In genomic region chr4:3247399-3248177, GRCh38 we compare ENCODE assay signal across 16 cellular contexts. TPM values are rescaled to one million over a fixed set of nuclear protein-coding genes. Genes with fewer than 3 reads are reported as not detected.
DNase-seq lines count a peak whose midpoint lies in the region; ATAC-seq, FAIRE-seq and TF ChIP-seq lines count a peak whose summit lies in the region.
"Had no signal": no experiment of that assay in that cellular context is flagged by ENCODE, and none has a peak within 500 bp of the region (broad histone marks: within the 10 kb centered on the region; RNA-seq: fewer than 3 reads in every experiment).

No MANE protein-coding gene starts in this region.

- WGBS in right cardiac atrium, result 95% methylated on average over 21 of the region's 21 CpGs
- WGBS in K562 (ENCODE audit: insufficient coverage, low coverage, missing lambda C conversion rate), result 45% methylated on average over 20 of the region's 21 CpGs
- WGBS in neuronal stem cell (ENCODE audit: extremely low coverage in 2 of 2, insufficient read length in 2 of 2, insufficient replicate concordance in 1 of 2), 2 donors, result no CpG with 5 or more reads among the region's 21 CpGs

- no peaks in the 10 kb centered on the region for H3K79me2 ChIP-seq in K562 (ENCODE audit: control insufficient read depth, insufficient read depth, low read length)

- peak overlapping the region; percentile 30 for H2BK12ac ChIP-seq in neuronal stem cell (ENCODE audit: low read length)

- H4K20me1 ChIP-seq in K562 (replicated peaks; ENCODE audit: control insufficient read depth, insufficient read depth, low read length), result peaks cover 4% of the 10 kb centered on the region

- H3K4me3 Mint-ChIP-seq in activated T-cell treated with anti-CD3 and anti-CD28 coated beads, Interleukin-2, amount 50 U/mL, for 72 hours, result no peak overlapping the region
- H3K4me3 Mint-ChIP-seq: CD4-positive, alpha-beta memory T cell had no signal

- intact Hi-C loops in right cardiac atrium (cut with DNase I), result no loop called here
- intact Hi-C loops in left cardiac atrium (cut with DNase I), result no loop called here
- intact Hi-C loops in K562 (cut with micrococcal nuclease), result no loop called here

- H2BK5ac ChIP-seq in neuronal stem cell (ENCODE audit: low read length), result peak overlapping the region; percentile 66

- TF ChIP-seq POLR2A in K562 (conservative IDR thresholded peaks at IDR 0.05), result no peak

- H3K18ac ChIP-seq in neuronal stem cell (ENCODE audit: low read length), result peak overlapping the region; percentile 80

- H3K4me3 ChIP-seq in right cardiac atrium (ENCODE audit: low read length), result no peak overlapping the region
- no peak overlapping the region for H3K4me3 ChIP-seq in K562
- peak overlapping the region in 1 of 2 donors; percentile 7 for H3K4me3 ChIP-seq in neuronal stem cell (ENCODE audit: low read length in 2 of 2)

- H2BK120ac ChIP-seq in neuronal stem cell (ENCODE audit: low read depth, low read length), result no peak overlapping the region

- no peak overlapping the region for H4K91ac ChIP-seq in neuronal stem cell (ENCODE audit: low read depth, low read length, poor library complexity)

- H3K27me3 ChIP-seq in right cardiac atrium (ENCODE audit: control insufficient read depth, insufficient read depth), result no peaks in the 10 kb centered on the region
- peaks cover 0 to 5% of the 10 kb centered on the region in 2 experiments; a peak in 2 of 5 replicates for H3K27me3 ChIP-seq in K562 (ENCODE audit: control insufficient read depth in 2 of 2, insufficient read depth in 2 of 2, low read length in 2 of 2)
- H3K27me3 ChIP-seq in neuronal stem cell (ENCODE audit: control insufficient read depth in 3 of 3, insufficient read depth in 3 of 3, low read depth in 1 of 3, low read length in 3 of 3), result no peaks in the 10 kb centered on the region

- TF ChIP-seq CTCF in K562 (IDR thresholded peaks at IDR 0.05 in 2 of 3, conservative IDR thresholded peaks at IDR 0.05 in 1 of 3; ENCODE audit: insufficient read depth in 2 of 3, low read depth in 1 of 3, low read length in 3 of 3), result no peak

- H3K36me3 ChIP-seq in K562 (ENCODE audit: control insufficient read depth, insufficient read depth, low read length) (no peaks in the 10 kb centered on the region), neuronal stem cell (replicated peaks in 1 of 2; ENCODE audit: control insufficient read depth in 2 of 2, insufficient read depth in 2 of 2, low read length in 2 of 2) (peaks cover 2 to 16% of the 10 kb centered on the region in 2 donors)

- no peak overlapping the region for H3K27ac Mint-ChIP-seq in activated T-cell treated with anti-CD3 and anti-CD28 coated beads, Interleukin-2, amount 50 U/mL, for 72 hours
- H3K27ac Mint-ChIP-seq: CD4-positive, alpha-beta memory T cell had no signal

- TF ChIP-seq EP300 in K562 (IDR thresholded peaks at IDR 0.05; ENCODE audit: low read length), result no peak

- in situ Hi-C loops in K562 (cut with MboI), result no loop called here

- H3K9ac ChIP-seq in K562 (ENCODE audit: insufficient read depth in 1 of 2, low read depth in 2 of 2, low read length in 2 of 2) (peak overlapping the region in 1 of 2 experiments; percentile 35; a peak in 1 of 4 replicates), neuronal stem cell (ENCODE audit: low read depth, low read length, poor library complexity) (no peak overlapping the region)

- CTCF ChIA-PET in K562 (lab: Yijun Ruan, JAX; ENCODE audit: low intra/inter-chr PET ratio), result no interaction called here

- peaks cover 2% of the 10 kb centered on the region for H3K79me1 ChIP-seq in neuronal stem cell (ENCODE audit: low read depth, low read length)

- no TSS peak for BruUV-seq in K562 (replicated peaks; lab: Mats Ljungman, UMichigan)

- H3K14ac ChIP-seq in neuronal stem cell (ENCODE audit: low read length), result peak overlapping the region; percentile 94

- POLR2A ChIA-PET in K562 (lab: Yijun Ruan, JAX), result interaction anchor here (0.6 to 1.0 kb wide), 2 partner anchors 11 to 186 kb away, joined by 3 read pairs; no protein-coding TSS in a partner anchor

- H3K4me2 ChIP-seq in K562 (ENCODE audit: insufficient read depth, low read length) (no peak overlapping the region), neuronal stem cell (ENCODE audit: insufficient read depth, low read length, poor library complexity, severe bottlenecking) (no peak overlapping the region)

- H3K4me1 ChIP-seq in right cardiac atrium (ENCODE audit: control insufficient read depth, insufficient read depth, low read length) (no peaks in the 10 kb centered on the region), K562 (replicated peaks in 1 of 2; ENCODE audit: control insufficient read depth in 2 of 2, insufficient read depth in 2 of 2, low read length in 2 of 2) (peaks cover 4 to 64% of the 10 kb centered on the region in 2 experiments; a peak in 4 of 5 replicates), neuronal stem cell (ENCODE audit: control insufficient read depth in 2 of 2, insufficient read depth in 1 of 2, low read depth in 1 of 2, low read length in 2 of 2) (peaks cover 0 to 12% of the 10 kb centered on the region in 2 donors)

- FAIRE-seq in K562 (lab: Jason Lieb, UNC), result no peak
- FAIRE-seq: G401.6, H54, HTR-8/SVneo had no signal

- H2AFZ ChIP-seq in K562 (ENCODE audit: low read depth, low read length) (no peak overlapping the region), neuronal stem cell (ENCODE audit: low read length) (no peak overlapping the region)

- peak overlapping the region; percentile 97 for H2AK5ac ChIP-seq in neuronal stem cell (ENCODE audit: low read depth, low read length)

- TF ChIP-seq RAD21 in K562 (CRISPR knock-in tag; conservative IDR thresholded peaks at IDR 0.05 in 1 of 2, IDR thresholded peaks at IDR 0.05 in 1 of 2), result no peak

- DNase-seq in right cardiac atrium (peak in 2 of 3 donors; percentile 22 to 42), left cardiac atrium (no peak), K562 (ENCODE audit: extremely low read depth in 1 of 4, low spot score in 3 of 4) (no peak), neuronal stem cell (ENCODE audit: low spot score) (no peak)
- no peak for DNase-seq in activated T-cell treated with anti-CD3 and anti-CD28 coated beads, Interleukin-2, amount 50 U/mL, for 72 hours
- DNase-seq: ACHN; CD4-positive, alpha-beta memory T cell; DMS79 treated with DMSO at 0.1 percent for 48 hours; EL; Karpas-422 had no signal

- H3K36me3 Mint-ChIP-seq in activated T-cell treated with anti-CD3 and anti-CD28 coated beads, Interleukin-2, amount 50 U/mL, for 72 hours (ENCODE audit: insufficient read depth in 2 of 2), result no peaks in the 10 kb centered on the region

- peaks cover 14% of the 10 kb centered on the region for H3K4me1 Mint-ChIP-seq in activated T-cell treated with anti-CD3 and anti-CD28 coated beads, Interleukin-2, amount 50 U/mL, for 72 hours (ENCODE audit: low read depth)

- H3K4ac ChIP-seq in neuronal stem cell (ENCODE audit: low read length), result peak overlapping the region; percentile 10

- H3K9me1 ChIP-seq in K562 (ENCODE audit: control insufficient read depth, insufficient read depth, low read length), result no peaks in the 10 kb centered on the region

- no peak overlapping the region for H2BK15ac ChIP-seq in neuronal stem cell (ENCODE audit: low read length)

- H3K27ac ChIP-seq in right cardiac atrium (ENCODE audit: low read length) (no peak overlapping the region), K562 (ENCODE audit: extremely low read depth, low read depth, low read length) (no peak overlapping the region), neuronal stem cell (replicated peaks; ENCODE audit: low read length) (no peak overlapping the region)
- H3K27ac ChIP-seq: C4-2B had no signal

- H4K8ac ChIP-seq in neuronal stem cell (ENCODE audit: low read depth, low read length), result no peak overlapping the region

- H3K9me3 Mint-ChIP-seq in activated T-cell treated with anti-CD3 and anti-CD28 coated beads, Interleukin-2, amount 50 U/mL, for 72 hours, result no peaks in the 10 kb centered on the region
- H3K9me3 Mint-ChIP-seq: CD4-positive, alpha-beta memory T cell had no signal

- peak overlapping the region; percentile 93 for H3K23ac ChIP-seq in neuronal stem cell (ENCODE audit: low read depth, low read length, poor library complexity)

- H3K9me3 ChIP-seq in right cardiac atrium (ENCODE audit: control insufficient read depth, low read length) (no peaks in the 10 kb centered on the region), K562 (replicated peaks; ENCODE audit: control insufficient read depth, insufficient read depth, low read depth, low read length) (no peaks in the 10 kb centered on the region), neuronal stem cell (replicated peaks in 1 of 2; ENCODE audit: control insufficient read depth in 2 of 2, insufficient read depth in 1 of 2, low read depth in 1 of 2, low read length in 2 of 2) (no peaks in the 10 kb centered on the region)

- H3K27me3 Mint-ChIP-seq in activated T-cell treated with anti-CD3 and anti-CD28 coated beads, Interleukin-2, amount 50 U/mL, for 72 hours (ENCODE audit: low read depth), result no peaks in the 10 kb centered on the region
- H3K27me3 Mint-ChIP-seq: CD4-positive, alpha-beta memory T cell had no signal

- ATAC-seq in right cardiac atrium (no peak), left cardiac atrium (no peak), K562 (no peak), HG02885 (IDR thresholded peaks at IDR 0.05; ENCODE audit: poor library complexity, unreplicated experiment) (no peak), HG03460 (IDR thresholded peaks at IDR 0.05; ENCODE audit: unreplicated experiment) (no peak)
- no peak for ATAC-seq in activated T-cell treated with anti-CD3 and anti-CD28 coated beads, Interleukin-2, amount 50 U/mL, for 72 hours (replicated peaks in 1 of 2)

RNA-seq across cellular contexts. Expression of gene MSANTD1, which starts 1.4 kb away (rescaled TPM):
- total RNA-seq in right cardiac atrium (under 1 TPM; 0.23 to 0.40 (median 0.34) TPM), left cardiac atrium (under 1 TPM; 0.41 to 0.42 TPM), K562 (2014; rRNA removed) (0.12 TPM in 1 of 2 replicates, not detected in the other), K562 (2014; rRNA removed; fragmentation: Illumina TruSeq; extraction: Trizol) (0.04 TPM in 1 of 2 replicates, not detected in the other), K562 (2015; rRNA removed; fragmentation: Illumina TruSeq; extraction: Trizol) (0.07 TPM in 1 of 2 replicates, not detected in the other), K562 (2021) (0.09 TPM in 1 of 2 replicates, not detected in the other)
- polyA plus RNA-seq in right cardiac atrium (0.20 TPM), K562 (2011; rRNA removed) (not detected in 2 replicates), K562 (2014; fragmentation: Illumina TruSeq; extraction: Trizol) (not detected in 2 replicates), K562 (2014; fragmentation: Nextera tagmentation; extraction: Ambion mirVana) (not detected), K562 (2014; rRNA removed) (not detected in 2 replicates)
- total RNA-seq in K562 (2011; cell fraction: chromatin; rRNA removed; ENCODE audit: low replicate concordance), result 0.37 and 1.5 TPM in 2 replicates
- total RNA-seq in K562 (2011; cell fraction: nucleolus; rRNA removed), result 0.53 and 1.0 TPM in 2 replicates
- total RNA-seq in K562 (2011; cell fraction: nucleoplasm; rRNA removed), result 0.23 and 0.51 TPM in 2 replicates
- 0.01 and 0.09 TPM in 2 replicates for polyA plus RNA-seq in K562 (2011; cell fraction: cytosol; rRNA removed)
- 0.27 and 0.28 TPM in 2 replicates for polyA plus RNA-seq in K562 (2011; cell fraction: nucleus; rRNA removed)
- polyA plus RNA-seq in K562 (2012), result 0.05 and 0.29 TPM in 2 replicates
- polyA minus RNA-seq in K562 (2011; rRNA and poly(A)+ RNA removed), result not detected in 2 replicates
- not detected in 2 replicates for polyA minus RNA-seq in K562 (2011; cell fraction: cytosol; rRNA and poly(A)+ RNA removed)
- polyA minus RNA-seq in K562 (2011; cell fraction: nucleus; rRNA and poly(A)+ RNA removed), result 0.27 and 0.56 TPM in 2 replicates
- polyA plus RNA-seq in neuronal stem cell (2013, experiment 1 of 2), result 0.13 TPM
- polyA plus RNA-seq in neuronal stem cell (2013, experiment 2 of 2), result 0.12 TPM
- 1 to 10 TPM; 2.4 to 2.5 TPM for total RNA-seq in activated T-cell treated with anti-CD3 and anti-CD28 coated beads, Interleukin-2, amount 50 U/mL, for 72 hours

RNA-seq across cellular contexts. Expression of gene RGS12, which starts 45.2 kb away (rescaled TPM):
- total RNA-seq in right cardiac atrium, result 10 to 100 TPM; 11.6 to 18.2 (median 14.6) TPM
- polyA plus RNA-seq in right cardiac atrium, result 20.8 TPM
- 10 to 100 TPM; 13.3 to 16.6 TPM for total RNA-seq in left cardiac atrium
- total RNA-seq in K562 (2011; cell fraction: chromatin; rRNA removed; ENCODE audit: low replicate concordance), result 25.8 and 36.7 TPM in 2 replicates
- 16.2 and 16.6 TPM in 2 replicates for total RNA-seq in K562 (2011; cell fraction: nucleolus; rRNA removed)
- total RNA-seq in K562 (2011; cell fraction: nucleoplasm; rRNA removed), result 13.2 and 16.0 TPM in 2 replicates
- 3.6 and 4.7 TPM in 2 replicates for total RNA-seq in K562 (2014; rRNA removed)
- total RNA-seq in K562 (2014; rRNA removed; fragmentation: Illumina TruSeq; extraction: Trizol), result 5.7 and 6.4 TPM in 2 replicates
- total RNA-seq in K562 (2015; rRNA removed; fragmentation: Illumina TruSeq; extraction: Trizol), result 6.3 and 6.4 TPM in 2 replicates
- 6.8 and 8.8 TPM in 2 replicates for total RNA-seq in K562 (2021)
- 4.3 and 5.8 TPM in 2 replicates for polyA plus RNA-seq in K562 (2011; rRNA removed)
- 2.0 and 3.4 TPM in 2 replicates for polyA plus RNA-seq in K562 (2011; cell fraction: cytosol; rRNA removed)
- polyA plus RNA-seq in K562 (2011; cell fraction: nucleus; rRNA removed), result 14.7 and 18.5 TPM in 2 replicates
- 8.1 and 12.4 TPM in 2 replicates for polyA plus RNA-seq in K562 (2012)
- 5.5 and 6.4 TPM in 2 replicates for polyA plus RNA-seq in K562 (2014; fragmentation: Illumina TruSeq; extraction: Trizol)
- polyA plus RNA-seq in K562 (2014; fragmentation: Nextera tagmentation; extraction: Ambion mirVana), result under 1 TPM; 0.30 to 0.42 TPM
- 4.2 and 5.1 TPM in 2 replicates for polyA plus RNA-seq in K562 (2014; rRNA removed)
- polyA minus RNA-seq in K562 (2011; rRNA and poly(A)+ RNA removed), result 4.5 and 5.3 TPM in 2 replicates
- 6.0 and 15.5 TPM in 2 replicates for polyA minus RNA-seq in K562 (2011; cell fraction: cytosol; rRNA and poly(A)+ RNA removed)
- polyA minus RNA-seq in K562 (2011; cell fraction: nucleus; rRNA and poly(A)+ RNA removed), result 16.2 and 16.4 TPM in 2 replicates
- 26.5 TPM for polyA plus RNA-seq in neuronal stem cell (2013, experiment 1 of 2)
- polyA plus RNA-seq in neuronal stem cell (2013, experiment 2 of 2), result 27.6 TPM
- total RNA-seq in activated T-cell treated with anti-CD3 and anti-CD28 coated beads, Interleukin-2, amount 50 U/mL, for 72 hours, result 10 to 100 TPM; 16.9 to 18.5 TPM

Comparison
In these comparisons a context has a peak if more than half of its experiments do, and no peak if none do; other contexts are left out.
1. DNase-seq: peak in right cardiac atrium (2 of 3); none in left cardiac atrium (single experiment), K562 (0 of 4), neuronal stem cell (single experiment) and activated T-cell treated with anti-CD3 and anti-CD28 coated beads, Interleukin-2, amount 50 U/mL, for 72 hours (0 of 2).